ENCODE assay signal across 19 cellular contexts in genomic region chr9:14813336-14814020, GRCh38.
A peak's percentile ranks its signal among the peaks of the same experiment; 100 is the strongest.
DNase-seq lines count a peak whose midpoint lies in the region; ATAC-seq and TF ChIP-seq lines count a peak whose summit lies in the region.
"Had no signal": no experiment of that assay in that cellular context is flagged by ENCODE, and none has a peak within 500 bp of the region (broad histone marks: within the 10 kb centered on the region; RNA-seq: fewer than 3 reads in every experiment).

No MANE protein-coding gene starts in this region.

- intact Hi-C loops in heart right ventricle (cut with DNase I): no loop called here

- H3K4me3 Mint-ChIP-seq in type B pancreatic cell: no peak overlapping the region
- H3K4me3 Mint-ChIP-seq: activated CD4-positive, alpha-beta memory T cell treated with anti-CD3 and anti-CD28 coated beads for 36 hours; activated naive CD8-positive, alpha-beta T cell; activated T-cell treated with anti-CD3 and anti-CD28 coated beads, Interleukin-2, amount 50 U/mL, for 24 hours; memory B cell; stimulated activated naive CD8-positive, alpha-beta T cell treated with anti-CD3 and anti-CD28 coated beads, Interleukin-15, Interleukin-2, amounts not matched to agents 100 ng/mL and 50 ng/mL, for 24 hours had no signal

- no peak overlapping the region for H3K27ac ChIP-seq in ACC112 (ENCODE audit: low read depth, low read length)
- peak overlapping the region in 4 of 10 donors; percentile 5 to 35 (median 32) for H3K27ac ChIP-seq in heart right ventricle
- H3K27ac ChIP-seq: esophagus muscularis mucosa, HL-60, Peyer's patch had no signal

- peaks cover 5% of the 10 kb centered on the region for H3K27me3 ChIP-seq in ACC112 (ENCODE audit: insufficient read depth, low read length)
- no peaks in the 10 kb centered on the region for H3K27me3 ChIP-seq in heart right ventricle
- H3K27me3 ChIP-seq: esophagus muscularis mucosa, Peyer's patch had no signal

- peaks cover 13% of the 10 kb centered on the region for H3K4me1 ChIP-seq in ACC112 (ENCODE audit: control insufficient read depth, insufficient read depth, low read length, unreplicated experiment)
- peaks cover 0 to 6% (median 0%) of the 10 kb centered on the region in 9 donors for H3K4me1 ChIP-seq in heart right ventricle
- H3K4me1 ChIP-seq: esophagus muscularis mucosa, Peyer's patch had no signal

- peak; percentile 5 for DNase-seq in GM04504 (ENCODE audit: low read depth)
- peak; percentile 5 for DNase-seq in amniotic stem cell (lab: John Stamatoyannopoulos, UW)
- peak; percentile 48 for DNase-seq in myocyte (ENCODE audit: low read depth)
- DNase-seq in heart right ventricle: no peak
- DNase-seq in NCI-H774 (lab: John Stamatoyannopoulos, UW): no peak
- no peak for DNase-seq in activated gamma-delta T cell treated with Interleukin-2 at 50 U/mL for 16 hours
- no peak for DNase-seq in type B pancreatic cell (ENCODE audit: extremely low spot score, unreplicated experiment)
- DNase-seq: activated CD4-positive, alpha-beta memory T cell treated with anti-CD3 and anti-CD28 coated beads for 36 hours; activated T-cell treated with anti-CD3 and anti-CD28 coated beads, Interleukin-2, amount 50 U/mL, for 24 hours; hippocampal formation; NCI-H748 treated with DMSO at 0.1 percent for 48 hours; Peyer's patch had no signal

- H3K36me3 ChIP-seq in ACC112 (ENCODE audit: insufficient read depth, low read length): no peaks in the 10 kb centered on the region
- H3K36me3 ChIP-seq in heart right ventricle: peaks cover 0 to 10% (median 0%) of the 10 kb centered on the region in 9 donors
- H3K36me3 ChIP-seq: esophagus muscularis mucosa had no signal

- peak overlapping the region; percentile 63 for H3K4me3 ChIP-seq in ACC112 (ENCODE audit: low read depth, low read length)
- H3K4me3 ChIP-seq in heart right ventricle: no peak overlapping the region
- H3K4me3 ChIP-seq: Peyer's patch had no signal

- peaks cover 7% of the 10 kb centered on the region for H3K4me1 Mint-ChIP-seq in type B pancreatic cell (ENCODE audit: unreplicated experiment)
- H3K4me1 Mint-ChIP-seq: memory B cell had no signal

- no peaks in the 10 kb centered on the region for H3K9me3 ChIP-seq in heart right ventricle
- H3K9me3 ChIP-seq: esophagus muscularis mucosa, Peyer's patch had no signal

- peak overlapping the region; percentile 44 for H2AFZ ChIP-seq in ACC112 (ENCODE audit: low read length, unreplicated experiment)

- 61 to 68% methylated on average over 9 of the region's 9 CpGs for WGBS in heart right ventricle, 2 donors

- peaks cover 19% of the 10 kb centered on the region for H3K36me3 Mint-ChIP-seq in type B pancreatic cell
- H3K36me3 Mint-ChIP-seq: activated CD4-positive, alpha-beta memory T cell treated with anti-CD3 and anti-CD28 coated beads for 36 hours; activated naive CD8-positive, alpha-beta T cell; memory B cell had no signal

- peaks cover 2% of the 10 kb centered on the region for H3K9me3 Mint-ChIP-seq in type B pancreatic cell
- H3K9me3 Mint-ChIP-seq: activated CD4-positive, alpha-beta memory T cell treated with anti-CD3 and anti-CD28 coated beads for 36 hours; activated T-cell treated with anti-CD3 and anti-CD28 coated beads, Interleukin-2, amount 50 U/mL, for 24 hours; memory B cell; stimulated activated naive CD8-positive, alpha-beta T cell treated with anti-CD3 and anti-CD28 coated beads, Interleukin-15, Interleukin-2, amounts not matched to agents 100 ng/mL and 50 ng/mL, for 24 hours had no signal

- no peaks in the 10 kb centered on the region for H3K27me3 Mint-ChIP-seq in type B pancreatic cell

- H3K79me2 ChIP-seq in ACC112 (ENCODE audit: control insufficient read depth, insufficient read depth, low read length, unreplicated experiment): no peaks in the 10 kb centered on the region

- H3K27ac Mint-ChIP-seq in type B pancreatic cell: no peak overlapping the region
- H3K27ac Mint-ChIP-seq: activated CD4-positive, alpha-beta memory T cell treated with anti-CD3 and anti-CD28 coated beads for 36 hours; activated naive CD8-positive, alpha-beta T cell; activated T-cell treated with anti-CD3 and anti-CD28 coated beads, Interleukin-2, amount 50 U/mL, for 24 hours; memory B cell; stimulated activated naive CD8-positive, alpha-beta T cell treated with anti-CD3 and anti-CD28 coated beads, Interleukin-15, Interleukin-2, amounts not matched to agents 100 ng/mL and 50 ng/mL, for 24 hours had no signal

- ATAC-seq in heart right ventricle: no peak
- ATAC-seq: HCT116 had no signal

- TF ChIP-seq CTCF in heart right ventricle (IDR thresholded peaks at IDR 0.05) (no peak), type B pancreatic cell (conservative IDR thresholded peaks at IDR 0.05) (no peak)

Comparison
In these comparisons a context has a peak if more than half of its experiments do, and no peak if none do; other contexts are left out.
1. DNase-seq: peak in GM04504 (single experiment), amniotic stem cell (single experiment) and myocyte (single experiment); none in heart right ventricle (0 of 2), NCI-H774 (single experiment), activated gamma-delta T cell treated with Interleukin-2 at 50 U/mL for 16 hours (single experiment) and type B pancreatic cell (single experiment).